ENCODE assay signal across 8 cellular contexts in genomic region chr1:44217809-44218410, GRCh38. TPM values are rescaled to one million over a fixed set of nuclear protein-coding genes. Genes with fewer than 3 reads are reported as not detected.
DNase-seq lines count a peak whose midpoint lies in the region; ATAC-seq and TF ChIP-seq lines count a peak whose summit lies in the region.

No MANE protein-coding gene starts in this region.

- peak in 1 of 3 donors; percentile 62 for TF ChIP-seq CTCF in lower leg skin (IDR thresholded peaks at IDR 0.05)

- intact Hi-C loops in lower leg skin (cut with DNase I; ENCODE audit: low total_unique reads) = loop anchor here (5.0 kb wide), 1 partner anchor 374 kb away; no protein-coding TSS in a partner anchor

- DNase-seq in CD1c-positive myeloid dendritic cell (ENCODE audit: extremely low spot score) (peak; percentile 75), NCI-H526 treated with DMSO at 0.1 percent for 48 hours (lab: John Stamatoyannopoulos, UW) (peak; percentile 80), dermis blood vessel endothelial cell (peak; percentile 85), lower leg skin (ENCODE audit: low spot score in 2 of 2) (peak; percentile 77 to 94)
- DNase-seq in activated CD4-positive, alpha-beta T cell treated with anti-CD3 and anti-CD28 coated beads, Interleukin-2, amount 50 U/mL, for 4 hours = peak; percentile 65 to 71
- peak; percentile 60 to 66 (median 60) for DNase-seq in stimulated activated CD4-positive, alpha-beta T cell treated with anti-CD3 and anti-CD28 coated beads, TNF-alpha, amount 100 ng/mL, for 48 hours (ENCODE audit: low read depth in 3 of 3)

- peak; percentile 51 for ATAC-seq in HG02610 (IDR thresholded peaks at IDR 0.05; ENCODE audit: unreplicated experiment)
- ATAC-seq in HG03039 (IDR thresholded peaks at IDR 0.05; ENCODE audit: unreplicated experiment) = no peak

- no peak overlapping the region for H3K4me3 ChIP-seq in lower leg skin (ENCODE audit: low read depth, poor library complexity, severe bottlenecking)

- WGBS in lower leg skin, 2 donors = 67 to 72% methylated on average over 4 of the region's 4 CpGs

- no peak for TF ChIP-seq POLR2A in lower leg skin (IDR thresholded peaks at IDR 0.05)

RNA-seq across cellular contexts. Expression of gene DMAP1, which starts 4.6 kb away (rescaled TPM):
- total RNA-seq in dermis blood vessel endothelial cell = 13.0 and 16.5 TPM in 2 replicates
- total RNA-seq in lower leg skin = 10 to 100 TPM; 37.1 to 46.9 (median 39.8) TPM
